23 cellular contexts compared by ENCODE assay signal in genomic region chr3:74271541-74271940, GRCh38.
"Had no signal": no experiment of that assay in that cellular context is flagged by ENCODE, and none has a peak within 500 bp of the region (broad histone marks: within the 10 kb centered on the region; RNA-seq: fewer than 3 reads in every experiment).

No MANE protein-coding gene starts in this region.

- H3K36me3 ChIP-seq: breast epithelium had no signal

- H3K4me3 ChIP-seq: breast epithelium, PC-9 had no signal

- H3K27ac ChIP-seq: breast epithelium, PC-9 had no signal

- H3K4me1 ChIP-seq: breast epithelium had no signal

- DNase-seq: activated CD4-positive, alpha-beta T cell treated with anti-CD3 and anti-CD28 coated beads, Interleukin-2, amount 10 ng/mL, durations not matched to agents 24 days and 14 days; activated CD4-positive, alpha-beta T cell treated with anti-CD3 and anti-CD28 coated beads, Interleukin-2, amount 50 U/mL, for 48 hours; activated CD4-positive, CD25-positive, alpha-beta regulatory T cell treated with anti-CD3 and anti-CD28 coated beads, Interleukin-2, amount 50 U/mL, for 72 hours; activated CD8-positive, alpha-beta memory T cell treated with anti-CD3 and anti-CD28 coated beads, Interleukin-2, amount 10 ng/mL, durations not matched to agents 7 days and 5 days; activated effector memory CD4-positive, alpha-beta T cell treated with Interleukin-2 at 50 U/mL for 16 hours; activated naive CD4-positive, alpha-beta T cell; activated T-cell treated with anti-CD3 and anti-CD28 coated beads, Interleukin-2, amount 50 U/mL, for 24 hours; aorta; Kasumi-1; KBM-7; NCI-H1048; NCI-H1417 treated with DMSO at 0.1 percent for 48 hours; NCI-H1694; NCI-H2029 treated with DMSO at 0.1 percent for 48 hours; NCI-H345; NCI-H510A; NCI-H526 treated with DMSO at 0.1 percent for 48 hours; PC-9; SHP77 treated with DMSO at 0.1 percent for 48 hours; T-helper 17 cell; T-helper 9 cell had no signal

- H3K4me2 ChIP-seq: PC-9 had no signal

- H3K9me3 ChIP-seq: breast epithelium had no signal

- ATAC-seq: activated CD8-positive, alpha-beta memory T cell treated with anti-CD3 and anti-CD28 coated beads, Interleukin-2, amount 10 ng/mL, durations not matched to agents 7 days and 5 days; T-helper 17 cell; WTC11 had no signal

- H3K27me3 ChIP-seq: breast epithelium had no signal

- H2AFZ ChIP-seq: PC-9 had no signal
